In the genomic region with DNA sequence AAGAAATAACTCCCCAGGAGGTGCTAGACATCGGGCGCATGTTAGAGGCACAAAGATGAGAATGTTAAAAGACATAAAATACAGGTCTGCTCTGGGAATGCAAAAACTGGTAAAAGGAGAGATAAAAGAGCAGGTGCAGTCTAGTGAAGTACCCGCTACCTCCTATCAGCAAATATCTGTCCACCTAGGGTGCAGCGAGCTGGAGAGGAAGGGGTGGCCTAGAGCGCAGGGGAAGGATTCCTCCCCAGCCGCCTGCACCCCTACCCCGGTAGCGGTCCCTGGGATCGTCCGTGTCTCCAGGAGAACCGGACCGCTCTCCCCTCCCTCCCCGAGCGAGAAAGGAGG, we compare ENCODE assay signal across 12 cellular contexts. TPM values are rescaled to one million over a fixed set of nuclear protein-coding genes. Genes with fewer than 3 reads are reported as not detected.
A peak's percentile ranks its signal among the peaks of the same experiment; 100 is the strongest.
DNase-seq lines count a peak whose midpoint lies in the region; ATAC-seq and TF ChIP-seq lines count a peak whose summit lies in the region.
"Had no signal": no experiment of that assay in that cellular context is flagged by ENCODE, and none has a peak within 500 bp of the region (broad histone marks: within the 10 kb centered on the region; RNA-seq: fewer than 3 reads in every experiment).

No MANE protein-coding gene starts in this region.

- no peaks in the 10 kb centered on the region for H3K4me1 Mint-ChIP-seq in activated CD4-positive, alpha-beta T cell treated with anti-CD3 and anti-CD28 coated beads, Interleukin-2, amount 10 ng/mL, durations not matched to agents 24 days and 14 days

- peaks cover 8% of the 10 kb centered on the region for H3K27me3 ChIP-seq in adipocyte (replicated peaks; ENCODE audit: control insufficient read depth, insufficient read depth, low read length)
- H3K27me3 ChIP-seq in testis = no peaks in the 10 kb centered on the region
- H3K27me3 ChIP-seq: MG63 had no signal

- intact Hi-C loops in activated CD4-positive, alpha-beta T cell treated with anti-CD3 and anti-CD28 coated beads, Interleukin-2, amount 10 ng/mL, durations not matched to agents 24 days and 14 days (cut with micrococcal nuclease) = no loop called here
- intact Hi-C loops in lower leg skin (cut with DNase I; ENCODE audit: low total_unique reads) = no loop called here
- intact Hi-C loops in testis (cut with DNase I; ENCODE audit: low total_unique reads) = no loop called here

- H3K4me3 Mint-ChIP-seq in activated CD4-positive, alpha-beta T cell treated with anti-CD3 and anti-CD28 coated beads, Interleukin-2, amount 10 ng/mL, durations not matched to agents 24 days and 14 days = peak overlapping the region; percentile 67

- peaks cover 41% of the 10 kb centered on the region for H3K27me3 Mint-ChIP-seq in activated CD4-positive, alpha-beta T cell treated with anti-CD3 and anti-CD28 coated beads, Interleukin-2, amount 10 ng/mL, durations not matched to agents 24 days and 14 days

- peaks cover 10% of the 10 kb centered on the region for H3K4me1 ChIP-seq in adipocyte (ENCODE audit: control insufficient read depth, insufficient read depth, low read length)
- peaks cover 11% of the 10 kb centered on the region for H3K4me1 ChIP-seq in testis

- H3K27ac ChIP-seq in testis = peak overlapping the region; percentile 12 to 79
- H3K27ac ChIP-seq: C4-2B had no signal

- H3K36me3 ChIP-seq in adipocyte (ENCODE audit: control insufficient read depth, insufficient read depth, low read length, severe bottlenecking) (peaks cover 3% of the 10 kb centered on the region), testis (ENCODE audit: low read depth, missing control alignments) (no peaks in the 10 kb centered on the region)
- H3K36me3 ChIP-seq: MG63 had no signal

- H3K4me3 ChIP-seq in adipocyte (ENCODE audit: low read length) = peak overlapping the region; percentile 79
- peak overlapping the region; percentile 59 for H3K4me3 ChIP-seq in lower leg skin (ENCODE audit: low read depth, poor library complexity, severe bottlenecking)
- peak overlapping the region; percentile 68 to 80 for H3K4me3 ChIP-seq in testis
- H3K4me3 ChIP-seq: MG63 had no signal

- H3K36me3 Mint-ChIP-seq in activated CD4-positive, alpha-beta T cell treated with anti-CD3 and anti-CD28 coated beads, Interleukin-2, amount 10 ng/mL, durations not matched to agents 24 days and 14 days (ENCODE audit: low read depth) = peaks cover 12% of the 10 kb centered on the region

- no peak overlapping the region for H3K27ac Mint-ChIP-seq in activated CD4-positive, alpha-beta T cell treated with anti-CD3 and anti-CD28 coated beads, Interleukin-2, amount 10 ng/mL, durations not matched to agents 24 days and 14 days

- TF ChIP-seq POLR2A in lower leg skin (IDR thresholded peaks at IDR 0.05) = no peak
- no peak for TF ChIP-seq POLR2A in testis (IDR thresholded peaks at IDR 0.05)

- no peak for ATAC-seq in GM18861 (IDR thresholded peaks at IDR 0.05; ENCODE audit: unreplicated experiment)

- H3K9ac ChIP-seq in adipocyte (ENCODE audit: low read length) = peak overlapping the region; percentile 81

- H3K9me3 Mint-ChIP-seq in activated CD4-positive, alpha-beta T cell treated with anti-CD3 and anti-CD28 coated beads, Interleukin-2, amount 10 ng/mL, durations not matched to agents 24 days and 14 days = peaks cover 27% of the 10 kb centered on the region

- no peak for DNase-seq in activated CD4-positive, alpha-beta T cell treated with anti-CD3 and anti-CD28 coated beads, Interleukin-2, amount 10 ng/mL, durations not matched to agents 24 days and 14 days
- no peak for DNase-seq in activated CD4-positive, alpha-beta T cell treated with anti-CD3 and anti-CD28 coated beads for 48 hours
- DNase-seq in adipocyte (ENCODE audit: low read depth) (no peak), lower leg skin (ENCODE audit: low spot score in 2 of 2) (no peak), testis (no peak), AML-193 (lab: John Stamatoyannopoulos, UW) (no peak), NCI-H1436 treated with DMSO at 0.1 percent for 48 hours (lab: John Stamatoyannopoulos, UW) (no peak)
- DNase-seq: MG63, T-helper 9 cell had no signal

- 9 to 13% methylated on average over 14 of the region's 14 CpGs for WGBS in lower leg skin, 2 donors
- WGBS in testis, 2 donors = 5 to 6% methylated on average over 6 to 14 of the region's 14 CpGs

- no peaks in the 10 kb centered on the region for H3K9me3 ChIP-seq in adipocyte (ENCODE audit: control insufficient read depth, low read length)
- no peaks in the 10 kb centered on the region for H3K9me3 ChIP-seq in testis
- H3K9me3 ChIP-seq: MG63 had no signal

- TF ChIP-seq CTCF in lower leg skin (IDR thresholded peaks at IDR 0.05) (no peak), testis (IDR thresholded peaks at IDR 0.05) (no peak)

RNA-seq across cellular contexts. Expression of gene ZNF662, which starts 0.2 kb away (rescaled TPM):
- 0.12 and 0.19 TPM in 2 replicates for total RNA-seq in activated CD4-positive, alpha-beta T cell treated with anti-CD3 and anti-CD28 coated beads, Interleukin-2, amount 10 ng/mL, durations not matched to agents 24 days and 14 days
- total RNA-seq in lower leg skin = 10 to 100 TPM; 13.5 to 16.8 (median 16.1) TPM
- 10 to 100 TPM; 19.2 to 23.5 TPM for total RNA-seq in testis
- polyA plus RNA-seq in testis (ENCODE audit: insufficient read depth, low read depth, low replicate concordance) = 11.2 TPM

RNA-seq across cellular contexts. Expression of gene CYP8B1, which starts 30.0 kb away (rescaled TPM):
- total RNA-seq in activated CD4-positive, alpha-beta T cell treated with anti-CD3 and anti-CD28 coated beads, Interleukin-2, amount 10 ng/mL, durations not matched to agents 24 days and 14 days = not detected in 2 replicates
- total RNA-seq in lower leg skin (not detected), testis (not detected)
- polyA plus RNA-seq in testis (ENCODE audit: insufficient read depth, low read depth, low replicate concordance) = not detected
- total RNA-seq: myocyte had no signal

Comparison
In these comparisons a context has a peak if more than half of its experiments do, and no peak if none do; other contexts are left out.
1. RNA of gene ZNF662, which starts 0.2 kb away (total RNA-seq): 19.2 to 23.5 TPM in testis and 13.5 to 16.8 TPM in lower leg skin; 0.12 to 0.19 TPM in activated CD4-positive, alpha-beta T cell treated with anti-CD3 and anti-CD28 coated beads, Interleukin-2, amount 10 ng/mL, durations not matched to agents 24 days and 14 days; every median in the first group is over 10 times any median in the second.
2. Peak in every context shown above with its lines, with median percentiles within 50 percentile points of each other: H3K4me3 ChIP-seq.